11 cellular contexts compared by ENCODE assay signal in genomic region chr4:92304636-92305035, GRCh38. TPM values are rescaled to one million over a fixed set of nuclear protein-coding genes. Genes with fewer than 3 reads are reported as not detected.
DNase-seq lines count a peak whose midpoint lies in the region; ATAC-seq and TF ChIP-seq lines count a peak whose summit lies in the region.
"Had no signal": no experiment of that assay in that cellular context is flagged by ENCODE, and none has a peak within 500 bp of the region (broad histone marks: within the 10 kb centered on the region; RNA-seq: fewer than 3 reads in every experiment).

No MANE protein-coding gene starts in this region.

- H3K27me3 ChIP-seq in ascending aorta (peaks cover 6% of the 10 kb centered on the region), suprapubic skin (peaks cover 56% of the 10 kb centered on the region), Karpas-422 (ENCODE audit: low read length) (no peaks in the 10 kb centered on the region)

- CTCF ChIA-PET in T-cell (lab: Charles Lee), result no interaction called here

- H3K27ac ChIP-seq in ascending aorta, result no peak overlapping the region
- no peak overlapping the region for H3K27ac ChIP-seq in suprapubic skin
- no peak overlapping the region for H3K27ac ChIP-seq in Karpas-422 (ENCODE audit: low read length)

- WGBS in suprapubic skin, result 3% methylated on average over 18 of the region's 18 CpGs

- H3K9ac ChIP-seq in Karpas-422 (ENCODE audit: low read length), result no peak overlapping the region

- no peak overlapping the region for H3K4me3 Mint-ChIP-seq in T-cell
- H3K4me3 Mint-ChIP-seq: activated naive CD8-positive, alpha-beta T cell had no signal

- H3K9me3 ChIP-seq in ascending aorta (no peaks in the 10 kb centered on the region), suprapubic skin (no peaks in the 10 kb centered on the region), Karpas-422 (ENCODE audit: low read length) (peaks cover 15% of the 10 kb centered on the region; the same call in 1 of the 2 replicates)

- peaks cover 0 to 6% (median 2%) of the 10 kb centered on the region in 3 donors for H3K9me3 Mint-ChIP-seq in T-cell

- POLR2A ChIA-PET in T-cell (lab: Charles Lee), result no interaction called here

- ATAC-seq in T-cell (replicated peaks in 1 of 4) (no peak), GM21723 (IDR thresholded peaks at IDR 0.05; ENCODE audit: unreplicated experiment) (no peak)

- no peaks in the 10 kb centered on the region for H4K20me1 ChIP-seq in Karpas-422 (ENCODE audit: insufficient read depth, low read depth, low read length)

- no peak overlapping the region for H3K27ac Mint-ChIP-seq in T-cell
- H3K27ac Mint-ChIP-seq: activated naive CD8-positive, alpha-beta T cell had no signal

- H3K4me3 ChIP-seq in ascending aorta (peak overlapping the region; percentile 34 to 54), suprapubic skin (peak overlapping the region; percentile 48), Karpas-422 (ENCODE audit: low read length) (no peak overlapping the region)

- intact Hi-C loops in ascending aorta (cut with DNase I), result no loop called here

- H3K36me3 Mint-ChIP-seq in T-cell, result no peaks in the 10 kb centered on the region
- H3K36me3 Mint-ChIP-seq: activated naive CD8-positive, alpha-beta T cell had no signal

- no peak overlapping the region for H3K4me2 ChIP-seq in Karpas-422 (ENCODE audit: low read depth, low read length, poor library complexity, severe bottlenecking)

- peaks cover 28 to 29% of the 10 kb centered on the region in 2 donors for H3K27me3 Mint-ChIP-seq in T-cell

- H3K4me1 ChIP-seq in ascending aorta (peaks cover 4 to 9% of the 10 kb centered on the region in 2 donors), suprapubic skin (peaks cover 27% of the 10 kb centered on the region), Karpas-422 (ENCODE audit: low read length) (no peaks in the 10 kb centered on the region)

- TF ChIP-seq CTCF in ascending aorta (IDR thresholded peaks at IDR 0.05), result no peak
- no peak for TF ChIP-seq CTCF in suprapubic skin (IDR thresholded peaks at IDR 0.05)

- H3K4me1 Mint-ChIP-seq in T-cell, result peaks cover 0 to 2% (median 0%) of the 10 kb centered on the region in 3 donors

- H3K9me2 ChIP-seq in Karpas-422 (replicated peaks; ENCODE audit: insufficient read depth, low read length), result no peaks in the 10 kb centered on the region

- H2AFZ ChIP-seq in Karpas-422 (ENCODE audit: low read length), result no peak overlapping the region

- TF ChIP-seq POLR2A in suprapubic skin (IDR thresholded peaks at IDR 0.05), result no peak

- H3K79me2 ChIP-seq in Karpas-422 (ENCODE audit: low read length), result no peaks in the 10 kb centered on the region

- H3K36me3 ChIP-seq in ascending aorta (no peaks in the 10 kb centered on the region), suprapubic skin (no peaks in the 10 kb centered on the region), Karpas-422 (ENCODE audit: insufficient read depth, low read length) (no peaks in the 10 kb centered on the region)

- TF ChIP-seq EP300 in suprapubic skin (IDR thresholded peaks at IDR 0.05), result no peak

- DNase-seq in NCI-H524 (lab: John Stamatoyannopoulos, UW) (peak; percentile 42 to 48), NCI-H524 treated with DMSO at 0.1 percent for 48 hours (lab: John Stamatoyannopoulos, UW) (no peak), ascending aorta (ENCODE audit: low spot score in 2 of 2) (no peak), iPS-NIHi7 (ENCODE audit: extremely low spot score) (peak; percentile 18), suprapubic skin (ENCODE audit: low spot score in 2 of 2) (no peak), T-cell (no peak), Karpas-422 (no peak)
- DNase-seq: AML-193 had no signal

RNA-seq across cellular contexts. Expression of gene GRID2, which starts 0.9 kb away (rescaled TPM):
- total RNA-seq in ascending aorta (not detected), suprapubic skin (not detected), T-cell (under 1 TPM in 2 of 5 donors, not detected in 3; 0.13 to 0.18 TPM)
- total RNA-seq in Karpas-422 (2014; rRNA removed; shearing (Covaris generic); ENCODE audit: low replicate concordance), result not detected in 2 replicates
- total RNA-seq: lung microvascular endothelial cell had no signal

Comparison
In these comparisons a context has a peak if more than half of its experiments do, and no peak if none do; other contexts are left out.
1. DNase-seq: peak in NCI-H524 (2 of 2) and iPS-NIHi7 (single experiment); none in NCI-H524 treated with DMSO at 0.1 percent for 48 hours (single experiment), ascending aorta (0 of 2), suprapubic skin (0 of 2), T-cell (0 of 34) and Karpas-422 (single experiment).